In the genomic region with DNA sequence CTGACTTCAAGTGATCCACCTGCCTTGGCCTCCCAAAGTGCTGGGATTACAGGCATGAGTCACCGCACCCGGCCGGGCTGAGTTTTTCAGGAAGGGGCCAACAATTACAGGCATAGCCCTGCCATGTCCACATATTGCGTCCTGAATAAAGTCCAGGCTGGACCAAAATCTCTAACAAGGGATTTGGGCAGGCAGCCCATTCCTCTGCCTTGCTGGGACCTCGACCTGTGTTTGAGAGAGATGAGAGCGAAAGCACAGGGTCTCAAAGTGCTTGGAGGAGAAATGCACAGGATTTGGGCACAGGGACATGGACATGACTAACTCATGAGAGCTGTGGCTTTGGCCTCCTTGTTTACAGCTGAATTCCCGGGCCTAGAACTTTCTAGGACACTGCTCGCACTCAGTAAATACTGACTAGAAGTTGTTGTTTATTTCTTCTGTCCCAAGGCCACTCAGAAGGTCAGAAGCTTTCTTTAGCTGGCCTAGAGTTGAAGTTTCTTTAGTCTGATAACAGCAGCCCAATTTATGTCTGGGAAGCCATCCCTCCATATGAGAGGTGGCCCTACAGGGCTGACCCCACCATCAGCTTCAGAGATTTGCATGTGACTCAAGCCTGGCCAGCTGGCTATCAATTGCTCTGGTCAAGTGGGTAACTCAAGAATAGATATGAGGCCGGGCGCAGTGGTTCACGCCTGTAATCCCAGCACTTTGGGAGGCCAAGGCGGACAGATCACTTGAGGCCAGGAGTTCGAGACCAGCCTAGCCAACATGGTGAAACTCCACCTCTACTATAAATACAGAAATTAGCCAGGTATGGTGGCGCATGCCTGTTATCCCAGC, we compare ENCODE assay signal across 16 cellular contexts. TPM values are rescaled to one million over a fixed set of nuclear protein-coding genes. Genes with fewer than 3 reads are reported as not detected.
DNase-seq lines count a peak whose midpoint lies in the region; ATAC-seq and TF ChIP-seq lines count a peak whose summit lies in the region.
"Had no signal": no experiment of that assay in that cellular context is flagged by ENCODE, and none has a peak within 500 bp of the region (broad histone marks: within the 10 kb centered on the region; RNA-seq: fewer than 3 reads in every experiment).

No MANE protein-coding gene starts in this region.

- ATAC-seq in sciatic nerve: peak; percentile 23
- no peak for ATAC-seq in HG03521 (IDR thresholded peaks at IDR 0.05; ENCODE audit: unreplicated experiment)
- ATAC-seq: stimulated activated naive B cell treated with anti-CD40 and anti-IgM and Interleukin-4, amounts not matched to agents 10 μg/mL and 1 μg/mL and 100 μg/mL, for 72 hours had no signal

- H3K27ac ChIP-seq in AG04450 (ENCODE audit: low read depth, low read length): peak overlapping the region; percentile 11
- peak overlapping the region; percentile 57 for H3K27ac ChIP-seq in left ventricle myocardium inferior (replicated peaks)
- H3K27ac ChIP-seq: VCaP had no signal

- H3K36me3 ChIP-seq in left ventricle myocardium inferior: no peaks in the 10 kb centered on the region

- in situ Hi-C loops in astrocyte of the spinal cord (cut with HindIII; ENCODE audit: low sequenced_read_pairs): no loop called here

- TF ChIP-seq CTCF in AG04450 (IDR thresholded peaks at IDR 0.05; ENCODE audit: low read depth, low read length): no peak
- no peak for TF ChIP-seq CTCF in astrocyte of the spinal cord (IDR thresholded peaks at IDR 0.05; ENCODE audit: low read depth, low read length)
- TF ChIP-seq CTCF in left ventricle myocardium inferior (IDR thresholded peaks at IDR 0.05; ENCODE audit: borderline replicate concordance): no peak

- intact Hi-C loops in left ventricle myocardium inferior (cut with micrococcal nuclease): no loop called here
- intact Hi-C loops in sciatic nerve (cut with DNase I): no loop called here

- no peak for DNase-seq in AG04450 (ENCODE audit: low read depth, low spot score)
- peak; percentile 4 for DNase-seq in astrocyte of the spinal cord (ENCODE audit: low read depth, low spot score)
- DNase-seq in left ventricle myocardium inferior: no peak
- no peak for DNase-seq in sciatic nerve (ENCODE audit: low spot score)
- no peak for DNase-seq in islet precursor cell
- DNase-seq in H4 (ENCODE audit: low spot score): no peak
- no peak for DNase-seq in hippocampal formation (lab: John Stamatoyannopoulos, UW)
- DNase-seq: Calu3; H7; naive B cell; NCI-H1092 treated with DMSO at 0.1 percent for 48 hours; NCI-H2227 treated with DMSO at 0.1 percent for 48 hours; retina; stimulated activated naive B cell treated with anti-CD40 and anti-IgM and Interleukin-4, amounts not matched to agents 10 μg/mL and 1 μg/mL and 100 μg/mL, for 72 hours had no signal

- H3K27me3 ChIP-seq in AG04450 (ENCODE audit: control insufficient read depth, insufficient read depth, low read length) (no peaks in the 10 kb centered on the region), left ventricle myocardium inferior (ENCODE audit: low read depth) (no peaks in the 10 kb centered on the region)

- POLR2A ChIA-PET in AG04450 (lab: Yijun Ruan, JAX): interaction anchor here (1.2 kb wide), 1 partner anchor 11 kb away, joined by 3 read pairs; no protein-coding TSS in a partner anchor

- CTCF ChIA-PET in AG04450 (lab: Charles Lee): no interaction called here

- H3K9me3 ChIP-seq in AG04450 (ENCODE audit: control insufficient read depth, insufficient read depth, low read length): no peaks in the 10 kb centered on the region
- no peaks in the 10 kb centered on the region for H3K9me3 ChIP-seq in left ventricle myocardium inferior (replicated peaks)

- H3K4me1 ChIP-seq in left ventricle myocardium inferior: peaks cover 60% of the 10 kb centered on the region

- H3K4me3 ChIP-seq in AG04450 (ENCODE audit: low read depth, low read length): no peak overlapping the region
- H3K4me3 ChIP-seq in astrocyte of the spinal cord (ENCODE audit: low read depth, low read length): no peak overlapping the region
- H3K4me3 ChIP-seq in left ventricle myocardium inferior: no peak overlapping the region

RNA-seq across cellular contexts. Expression of gene CAMKK2, which starts 11.7 kb away (rescaled TPM):
- polyA plus RNA-seq in AG04450 (2011; rRNA removed): 23.1 and 24.2 TPM in 2 replicates
- polyA minus RNA-seq in AG04450 (2011; rRNA and poly(A)+ RNA removed): 21.8 and 30.4 TPM in 2 replicates
- total RNA-seq in left ventricle myocardium inferior (13.3 TPM), sciatic nerve (32.5 TPM)
- total RNA-seq in H4 (2014; rRNA removed; shearing (Covaris generic)): 3.2 and 4.1 TPM in 2 replicates
